Comparison of ENCODE assay signal across 20 cellular contexts in the genomic region with DNA sequence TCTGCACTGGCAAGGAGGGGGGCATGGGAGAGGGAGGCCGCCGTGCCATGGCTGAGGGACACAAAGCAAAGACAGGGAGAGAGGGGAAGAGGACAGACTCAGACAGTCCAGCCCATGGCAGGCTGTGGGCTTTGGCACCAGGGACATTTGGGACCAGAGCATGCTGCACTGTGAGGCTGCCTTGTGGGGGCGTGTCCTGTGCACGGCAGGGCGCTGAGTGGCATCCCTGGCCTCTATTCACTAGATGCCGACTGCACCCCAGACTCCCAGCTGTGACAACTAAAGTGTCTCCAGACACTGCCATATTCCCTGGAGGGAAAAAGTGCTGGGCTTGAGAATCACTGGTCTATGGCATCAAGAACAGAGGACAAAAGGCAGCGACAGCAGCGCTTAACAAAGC. TPM values are rescaled to one million over a fixed set of nuclear protein-coding genes. Genes with fewer than 3 reads are reported as not detected.
DNase-seq lines count a peak whose midpoint lies in the region; TF ChIP-seq lines count a peak whose summit lies in the region.
"Had no signal": no experiment of that assay in that cellular context is flagged by ENCODE, and none has a peak within 500 bp of the region (broad histone marks: within the 10 kb centered on the region; RNA-seq: fewer than 3 reads in every experiment).

No MANE protein-coding gene starts in this region.

- DNase-seq in H9 (peak; percentile 43), WERI-Rb-1 (no peak), neuronal stem cell (ENCODE audit: low spot score) (peak; percentile 21), epidermal melanocyte (ENCODE audit: insufficient read length, low spot score) (no peak), Kasumi-1 (lab: John Stamatoyannopoulos, UW) (no peak)
- DNase-seq in activated CD4-positive, alpha-beta T cell treated with anti-CD3 and anti-CD28 coated beads for 48 hours: no peak
- no peak for DNase-seq in stimulated activated naive CD4-positive, alpha-beta T cell treated with Interleukin-2 at 50 U/mL for 16 hours (lab: John Stamatoyannopoulos, UW)
- DNase-seq: Calu3; CD4-positive, CD25-positive, alpha-beta regulatory T cell; KG1; MM.1S; NCI-H1105; NCI-H1930; NCI-H226; NCI-H748 treated with DMSO at 0.1 percent for 48 hours; PC-3 had no signal

- peak overlapping the region in 2 of 3 experiments; percentile 11 to 84; a peak in 1 of 7 replicates for H3K27ac Mint-ChIP-seq in H9

- H4K5ac ChIP-seq in H9 (ENCODE audit: insufficient read length, low read depth, low read length): no peak overlapping the region

- H3K4me2 ChIP-seq in BLaER1: peak overlapping the region; percentile 98
- H3K4me2 ChIP-seq in H9 (ENCODE audit: insufficient read depth, insufficient read length, low read length): no peak overlapping the region
- H3K4me2 ChIP-seq in neuronal stem cell (ENCODE audit: insufficient read depth, low read length, poor library complexity, severe bottlenecking): peak overlapping the region; percentile 32
- H3K4me2 ChIP-seq: A549 had no signal

- H3K79me1 ChIP-seq in H9 (ENCODE audit: insufficient read depth, low read depth, low read length, poor library complexity, severe bottlenecking): no peaks in the 10 kb centered on the region
- no peaks in the 10 kb centered on the region for H3K79me1 ChIP-seq in neuronal stem cell (ENCODE audit: low read depth, low read length)

- no peak overlapping the region for H2AK5ac ChIP-seq in H9 (ENCODE audit: insufficient read length, low read length)
- H2AK5ac ChIP-seq in neuronal stem cell (ENCODE audit: low read depth, low read length): peak overlapping the region; percentile 10

- no peaks in the 10 kb centered on the region for H3K23me2 ChIP-seq in H9 (ENCODE audit: insufficient read length, low read depth, low read length, poor library complexity, severe bottlenecking)

- H2BK15ac ChIP-seq in H9 (ENCODE audit: low read depth, low read length) (no peak overlapping the region), neuronal stem cell (ENCODE audit: low read length) (no peak overlapping the region)

- peaks cover 40 to 41% of the 10 kb centered on the region in 2 experiments for H3K4me1 Mint-ChIP-seq in H9

- H2AFZ ChIP-seq in H9 (ENCODE audit: low read length): no peak overlapping the region
- no peak overlapping the region for H2AFZ ChIP-seq in neuronal stem cell (ENCODE audit: low read length)

- H3K56ac ChIP-seq in H9 (ENCODE audit: insufficient read length, low read depth, low read length): no peak overlapping the region

- no peaks in the 10 kb centered on the region for H4K20me1 ChIP-seq in BLaER1
- no peaks in the 10 kb centered on the region for H4K20me1 ChIP-seq in H9 (ENCODE audit: control insufficient read depth, insufficient read depth, insufficient read length)

- H3K23ac ChIP-seq in H9 (ENCODE audit: insufficient read length, low read depth, low read length) (no peak overlapping the region), neuronal stem cell (ENCODE audit: low read depth, low read length, poor library complexity) (no peak overlapping the region)

- H2BK12ac ChIP-seq in H9 (ENCODE audit: insufficient read length, low read depth, low read length) (no peak overlapping the region), neuronal stem cell (ENCODE audit: low read length) (no peak overlapping the region)

- H2BK20ac ChIP-seq in H9 (ENCODE audit: low read depth, low read length, poor library complexity, severe bottlenecking): no peak overlapping the region

- H3K9me3 ChIP-seq in BLaER1 (no peaks in the 10 kb centered on the region), H9 (ENCODE audit: control insufficient read depth, low read depth, low read length) (no peaks in the 10 kb centered on the region), WERI-Rb-1 (ENCODE audit: severe bottlenecking) (no peaks in the 10 kb centered on the region), neuronal stem cell (replicated peaks in 1 of 2; ENCODE audit: control insufficient read depth in 2 of 2, insufficient read depth in 1 of 2, low read depth in 1 of 2, low read length in 2 of 2) (no peaks in the 10 kb centered on the region)
- H3K9me3 ChIP-seq: A549, HAP-1 had no signal

- no peaks in the 10 kb centered on the region for H3K27me3 Mint-ChIP-seq in H9 (ENCODE audit: low read depth)
- H3K27me3 Mint-ChIP-seq: CD4-positive, CD25-positive, alpha-beta regulatory T cell had no signal

- no peak overlapping the region; a peak in 1 of 5 replicates for H3K4me3 Mint-ChIP-seq in H9
- H3K4me3 Mint-ChIP-seq: CD4-positive, CD25-positive, alpha-beta regulatory T cell had no signal

- H3K79me2 ChIP-seq in H9 (ENCODE audit: insufficient read depth, low read length): no peaks in the 10 kb centered on the region

- H2BK5ac ChIP-seq in H9 (ENCODE audit: insufficient read length, low read length) (no peak overlapping the region), neuronal stem cell (ENCODE audit: low read length) (peak overlapping the region; percentile 21)

- no peaks in the 10 kb centered on the region for H3K9me3 Mint-ChIP-seq in H9
- H3K9me3 Mint-ChIP-seq: CD4-positive, CD25-positive, alpha-beta regulatory T cell had no signal

- no peak overlapping the region for H4K91ac ChIP-seq in H9 (ENCODE audit: insufficient read length, low read depth, low read length)
- no peak overlapping the region for H4K91ac ChIP-seq in neuronal stem cell (ENCODE audit: low read depth, low read length, poor library complexity)

- H3K27me3 ChIP-seq in BLaER1 (no peaks in the 10 kb centered on the region), H9 (ENCODE audit: insufficient read depth, low read length) (no peaks in the 10 kb centered on the region), WERI-Rb-1 (ENCODE audit: insufficient read depth, low read depth, severe bottlenecking) (no peaks in the 10 kb centered on the region), neuronal stem cell (ENCODE audit: control insufficient read depth in 3 of 3, insufficient read depth in 3 of 3, low read depth in 1 of 3, low read length in 3 of 3) (no peaks in the 10 kb centered on the region)

- H3K14ac ChIP-seq in H9 (ENCODE audit: insufficient read depth, low read length) (no peak overlapping the region), neuronal stem cell (ENCODE audit: low read length) (peak overlapping the region; percentile 25)

- peak overlapping the region; percentile 67; the same call in 1 of the 2 replicates for H3K9ac ChIP-seq in BLaER1
- H3K9ac ChIP-seq in H9 (ENCODE audit: extremely low read depth, insufficient read length, low read length): no peak overlapping the region
- no peak overlapping the region for H3K9ac ChIP-seq in neuronal stem cell (ENCODE audit: low read depth, low read length, poor library complexity)

- no peak overlapping the region for H3T11ph ChIP-seq in H9 (ENCODE audit: low read length)

- no peak for TF ChIP-seq CTCF in H9 (conservative IDR thresholded peaks at IDR 0.05)
- TF ChIP-seq CTCF in WERI-Rb-1 (IDR thresholded peaks at IDR 0.05; ENCODE audit: low read depth, low read length): no peak

- H3K4me1 ChIP-seq in BLaER1 (peaks cover 97% of the 10 kb centered on the region), H9 (ENCODE audit: insufficient read depth, low read length) (peaks cover 6% of the 10 kb centered on the region), neuronal stem cell (ENCODE audit: control insufficient read depth in 2 of 2, insufficient read depth in 1 of 2, low read depth in 1 of 2, low read length in 2 of 2) (peaks cover 6 to 27% of the 10 kb centered on the region in 2 donors)
- H3K4me1 ChIP-seq: A549, HAP-1 had no signal

- H3K36me3 ChIP-seq in BLaER1 (peaks cover 10% of the 10 kb centered on the region), WERI-Rb-1 (peaks cover 65% of the 10 kb centered on the region), neuronal stem cell (replicated peaks in 1 of 2; ENCODE audit: control insufficient read depth in 2 of 2, insufficient read depth in 2 of 2, low read length in 2 of 2) (peaks cover 0 to 19% of the 10 kb centered on the region in 2 donors)

- peak overlapping the region; percentile 50; the same call in 1 of the 2 replicates for H3K4me3 ChIP-seq in BLaER1
- H3K4me3 ChIP-seq in WERI-Rb-1 (ENCODE audit: low read depth, low read length): no peak overlapping the region
- H3K4me3 ChIP-seq in neuronal stem cell (ENCODE audit: low read length in 2 of 2): no peak overlapping the region
- H3K4me3 ChIP-seq: A549, HAP-1, SK-N-MC had no signal

- H3K18ac ChIP-seq in H9 (ENCODE audit: insufficient read length, low read depth, low read length) (no peak overlapping the region), neuronal stem cell (ENCODE audit: low read length) (peak overlapping the region; percentile 88)

- H4K8ac ChIP-seq in H9 (replicated peaks; ENCODE audit: insufficient read length, low read depth, low read length) (no peak overlapping the region), neuronal stem cell (ENCODE audit: low read depth, low read length) (no peak overlapping the region)

- WGBS in H9 (ENCODE audit: extremely low coverage, insufficient read length, low lambda C conversion rate): no CpG with 5 or more reads among the region's 8 CpGs
- WGBS in neuronal stem cell (ENCODE audit: extremely low coverage in 2 of 2, insufficient read length in 2 of 2, insufficient replicate concordance in 1 of 2), 2 donors: no CpG with 5 or more reads among the region's 8 CpGs

- H3K27ac ChIP-seq in BLaER1 (peak overlapping the region; percentile 84), H9 (ENCODE audit: insufficient read length, low read depth, low read length) (no peak overlapping the region), WERI-Rb-1 (peak overlapping the region; percentile 45), neuronal stem cell (replicated peaks; ENCODE audit: low read length) (no peak overlapping the region)
- H3K27ac ChIP-seq: A549, SK-N-MC had no signal

- peaks cover 0 to 14% (median 13%) of the 10 kb centered on the region in 3 experiments; a peak in 5 of 7 replicates for H3K36me3 Mint-ChIP-seq in H9 (ENCODE audit: insufficient read depth in 1 of 3, low read depth in 3 of 3)

- H2BK120ac ChIP-seq in H9 (ENCODE audit: low read depth, low read length, poor library complexity, severe bottlenecking) (no peak overlapping the region), neuronal stem cell (ENCODE audit: low read depth, low read length) (no peak overlapping the region)

- no peak overlapping the region for H3K4ac ChIP-seq in H9 (ENCODE audit: low read depth, low read length)
- H3K4ac ChIP-seq in neuronal stem cell (ENCODE audit: low read length): no peak overlapping the region

RNA-seq across cellular contexts. Expression of gene PRDM15, which starts 18.5 kb away (rescaled TPM):
- 9.9 TPM in 2 replicates for total RNA-seq in H9 (2021)
- 4.5 TPM for polyA plus RNA-seq in neuronal stem cell (2013, experiment 1 of 2)
- polyA plus RNA-seq in neuronal stem cell (2013, experiment 2 of 2): 4.3 TPM

RNA-seq across cellular contexts. Expression of gene C2CD2, which starts 56.1 kb away (rescaled TPM):
- total RNA-seq in H9 (2021): 11.5 and 14.6 TPM in 2 replicates
- polyA plus RNA-seq in neuronal stem cell (2013, experiment 1 of 2): 9.9 TPM
- polyA plus RNA-seq in neuronal stem cell (2013, experiment 2 of 2): 10.7 TPM

Comparison
In these comparisons a context has a peak if more than half of its experiments do, and no peak if none do; other contexts are left out.
1. H3K27ac ChIP-seq: peak in BLaER1 (single experiment) and WERI-Rb-1 (single experiment); none in H9 (single experiment) and neuronal stem cell (single experiment).
2. DNase-seq: peak in H9 (single experiment) and neuronal stem cell (single experiment); none in WERI-Rb-1 (single experiment), epidermal melanocyte (single experiment), activated CD4-positive, alpha-beta T cell treated with anti-CD3 and anti-CD28 coated beads for 48 hours (single experiment), Kasumi-1 (0 of 2) and stimulated activated naive CD4-positive, alpha-beta T cell treated with Interleukin-2 at 50 U/mL for 16 hours (single experiment).